16 cellular contexts compared by ENCODE assay signal in the genomic region with DNA sequence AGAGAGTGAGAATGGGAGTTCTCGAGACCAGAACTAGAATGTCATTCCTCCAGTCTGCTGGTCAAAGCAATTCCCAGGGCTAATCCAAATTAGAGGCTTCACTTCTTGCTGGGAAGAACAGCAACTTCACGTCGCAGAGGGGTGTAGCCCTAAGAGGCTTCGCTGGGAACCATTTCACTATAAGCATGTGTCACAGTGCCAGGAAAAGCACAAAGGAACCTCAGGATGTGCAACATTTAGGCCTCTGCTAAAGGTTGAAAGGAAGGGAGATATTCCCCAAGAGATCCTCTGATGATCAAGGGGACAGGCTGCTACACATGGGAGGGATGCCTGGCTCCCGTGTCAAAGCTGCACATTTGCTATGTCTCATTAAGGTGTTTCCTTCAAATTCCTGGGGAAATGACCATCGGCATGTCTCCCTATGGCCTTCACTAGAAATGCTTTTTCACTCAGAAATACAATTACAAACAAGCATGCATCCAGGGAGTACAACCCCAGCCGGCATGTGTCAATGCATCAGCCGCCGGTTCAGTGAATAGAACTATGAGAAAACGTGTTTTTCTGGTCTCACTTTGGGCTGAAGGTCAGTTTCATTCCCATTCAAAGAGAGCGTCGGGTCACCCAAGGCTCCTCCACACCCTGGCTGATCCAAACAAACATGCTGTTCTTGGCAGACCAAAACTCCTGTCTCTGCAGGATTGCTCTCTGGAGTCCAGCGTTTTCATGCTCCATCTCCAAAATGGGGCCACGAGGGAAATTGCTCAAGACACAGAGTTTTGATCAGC.
"Had no signal": no experiment of that assay in that cellular context is flagged by ENCODE, and none has a peak within 500 bp of the region (broad histone marks: within the 10 kb centered on the region; RNA-seq: fewer than 3 reads in every experiment).

No MANE protein-coding gene starts in this region.

- H3K4me1 Mint-ChIP-seq: T-helper 17 cell, WTC11 had no signal

- H3K9me3 ChIP-seq: prostate gland, thyroid gland had no signal

- DNase-seq: activated CD4-positive, alpha-beta T cell treated with anti-CD3 and anti-CD28 coated beads for 48 hours; activated naive CD4-positive, alpha-beta T cell treated with Interleukin-2 at 50 U/mL for 16 hours; central memory CD4-positive, alpha-beta T cell; effector memory CD4-positive, alpha-beta T cell; left colon; mammary epithelial cell; occipital lobe; stimulated activated CD4-positive, alpha-beta T cell treated with anti-CD3 and anti-CD28 coated beads, Interleukin-4, amount 100 ng/mL, for 1 hour; stimulated activated CD8-positive, alpha-beta memory T cell treated with anti-CD3 and anti-CD28 coated beads, Interleukin-4, amount 100 ng/mL, for 48 hours; stimulated activated naive CD8-positive, alpha-beta T cell treated with anti-CD3 and anti-CD28 coated beads, Interleukin-15, Interleukin-2, amounts not matched to agents 100 U/mL and 50 U/mL, for 24 hours; T-helper 17 cell; thyroid gland had no signal

- H3K9me3 Mint-ChIP-seq: activated T-helper 1 cell treated with anti-CD3 and anti-CD28 coated beads, Interleukin-12 subunit alpha, Interleukin-12 subunit beta, Interleukin-2, Interleukin-4 antibody, amounts not matched to agents 30 ng/mL and 10 ng/mL and 1 ng/mL, durations not matched to agents 14 hours and 24 hours and 36 hours; nephron had no signal

- H3K27ac Mint-ChIP-seq: activated T-helper 1 cell treated with anti-CD3 and anti-CD28 coated beads, Interleukin-12 subunit alpha, Interleukin-12 subunit beta, Interleukin-2, Interleukin-4 antibody, amounts not matched to agents 30 ng/mL and 10 ng/mL and 1 ng/mL, durations not matched to agents 14 hours and 24 hours and 36 hours; nephron; T-helper 17 cell; WTC11 had no signal

- H3K36me3 Mint-ChIP-seq: WTC11 had no signal

- H3K4me3 ChIP-seq: prostate gland, thyroid gland had no signal

- H3K4me3 Mint-ChIP-seq: activated T-helper 1 cell treated with anti-CD3 and anti-CD28 coated beads, Interleukin-12 subunit alpha, Interleukin-12 subunit beta, Interleukin-2, Interleukin-4 antibody, amounts not matched to agents 30 ng/mL and 10 ng/mL and 1 ng/mL, durations not matched to agents 14 hours and 24 hours and 36 hours; nephron; T-helper 17 cell; WTC11 had no signal

- H3K4me1 ChIP-seq: prostate gland, thyroid gland had no signal

- H3K27ac ChIP-seq: prostate gland had no signal

- H3K36me3 ChIP-seq: prostate gland, thyroid gland had no signal

- H3K27me3 ChIP-seq: thyroid gland had no signal

- ATAC-seq: left colon; stimulated activated naive CD8-positive, alpha-beta T cell treated with anti-CD3 and anti-CD28 coated beads, Interleukin-15, Interleukin-2, amounts not matched to agents 100 U/mL and 50 U/mL, for 24 hours; T-helper 17 cell; WTC11 had no signal
